8 cellular contexts compared by ENCODE assay signal in genomic region chr9:95127249-95128176, GRCh38.
DNase-seq lines count a peak whose midpoint lies in the region; TF ChIP-seq lines count a peak whose summit lies in the region.

No MANE protein-coding gene starts in this region.

- TF ChIP-seq POLR2A in vagina (IDR thresholded peaks at IDR 0.05), result no peak

- in situ Hi-C loops in astrocyte of the spinal cord (cut with HindIII; ENCODE audit: low sequenced_read_pairs), result loop anchor here (25.0 kb wide), 1 partner anchor 440 kb away; no protein-coding TSS in a partner anchor

- no peak overlapping the region for H3K9ac ChIP-seq in KMS-11

- H3K79me2 ChIP-seq in KMS-11 (ENCODE audit: insufficient read depth, low read depth), result no peaks in the 10 kb centered on the region

- H3K27ac ChIP-seq in KMS-11, result no peak overlapping the region
- H3K27ac ChIP-seq in vagina, result peak overlapping the region; percentile 51

- intact Hi-C loops in vagina (cut with DNase I), result no loop called here

- H4K20me1 ChIP-seq in KMS-11 (ENCODE audit: insufficient read depth), result no peaks in the 10 kb centered on the region

- H3K4me3 ChIP-seq in KMS-11 (IDR thresholded peaks at IDR 0.05; ENCODE audit: insufficient read depth, low read depth, low read length), result no peak overlapping the region
- peak overlapping the region; percentile 39 for H3K4me3 ChIP-seq in astrocyte of the spinal cord (ENCODE audit: low read depth, low read length)
- peak overlapping the region; percentile 34 to 41 for H3K4me3 ChIP-seq in vagina

- no peak overlapping the region for H3K4me2 ChIP-seq in KMS-11

- H3K9me3 ChIP-seq in vagina, result no peaks in the 10 kb centered on the region

- DNase-seq in NCI-H2227 (lab: John Stamatoyannopoulos, UW; ENCODE audit: unreplicated experiment) (peak; percentile 44), NCI-H2227 treated with DMSO at 0.1 percent for 48 hours (lab: John Stamatoyannopoulos, UW) (no peak), T1000 (lab: John Stamatoyannopoulos, UW) (peak; percentile 73), astrocyte of the spinal cord (ENCODE audit: low read depth, low spot score) (peak; percentile 81), hippocampal formation (lab: John Stamatoyannopoulos, UW) (peak; percentile 80 to 87), renal cortical epithelial cell (ENCODE audit: low read depth) (peak; percentile 38), vagina (ENCODE audit: extremely low spot score in 2 of 2) (no peak)

- no peaks in the 10 kb centered on the region for H3K4me1 ChIP-seq in KMS-11 (ENCODE audit: low read depth, poor library complexity, severe bottlenecking)
- peaks cover 44% of the 10 kb centered on the region for H3K4me1 ChIP-seq in vagina

- peak; percentile 45 for TF ChIP-seq CTCF in KMS-11 (conservative IDR thresholded peaks at IDR 0.05; ENCODE audit: low read depth, low read length)
- peak; percentile 99 for TF ChIP-seq CTCF in astrocyte of the spinal cord (IDR thresholded peaks at IDR 0.05; ENCODE audit: low read depth, low read length)
- peak; percentile 92 to 98 (median 95) for TF ChIP-seq CTCF in vagina (IDR thresholded peaks at IDR 0.05)

- H2AFZ ChIP-seq in KMS-11 (ENCODE audit: low read depth), result no peak overlapping the region

- H3K27me3 ChIP-seq in KMS-11 (ENCODE audit: insufficient read depth, low read depth), result no peaks in the 10 kb centered on the region
- no peaks in the 10 kb centered on the region for H3K27me3 ChIP-seq in vagina

- H3K36me3 ChIP-seq in KMS-11 (ENCODE audit: insufficient read depth) (no peaks in the 10 kb centered on the region), vagina (no peaks in the 10 kb centered on the region)

Comparison
In these comparisons a context has a peak if more than half of its experiments do, and no peak if none do; other contexts are left out.
1. DNase-seq: peak in NCI-H2227 (single experiment), T1000 (single experiment), astrocyte of the spinal cord (single experiment), hippocampal formation (2 of 2) and renal cortical epithelial cell (single experiment); none in NCI-H2227 treated with DMSO at 0.1 percent for 48 hours (single experiment) and vagina (0 of 2).
2. CTCF ChIP-seq: peak in every context shown above with its lines; median percentile 99 in astrocyte of the spinal cord; 95 in vagina; 45 in KMS-11.